In the genomic region with DNA sequence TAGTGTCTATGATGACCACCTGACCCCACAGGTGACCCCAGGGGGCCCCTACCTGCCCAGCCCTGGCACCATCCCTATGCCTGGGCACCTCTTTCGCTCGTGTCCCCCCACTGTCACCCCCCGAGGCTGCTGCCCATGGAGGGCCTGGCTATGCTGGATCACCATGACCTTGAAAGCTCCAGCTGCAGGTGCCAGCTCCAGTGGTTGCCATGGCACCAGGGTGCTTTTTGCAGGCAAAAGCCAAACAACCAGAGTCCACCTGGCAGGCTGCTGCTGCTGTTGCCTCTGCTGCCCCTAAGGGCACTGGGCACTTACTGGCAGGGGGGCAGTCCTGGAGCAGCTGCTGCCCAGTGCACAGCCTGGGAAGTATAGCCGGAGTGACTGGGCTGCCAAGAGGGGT, we compare ENCODE assay signal across 2 cellular contexts.
TF ChIP-seq lines count a peak whose summit lies in the region.

No MANE protein-coding gene starts in this region.

TF ChIP-seq in IMR-90, 13 proteins besides CTCF, POLR2A, EP300 and RAD21:
- no peak for TF ChIP-seq SMC3 (IDR thresholded peaks at IDR 0.05; ENCODE audit: low read depth, low read length)
- no peak for TF ChIP-seq RCOR1 (IDR thresholded peaks at IDR 0.05; ENCODE audit: insufficient replicate concordance, low read length)
- TF ChIP-seq, protein P1, sequence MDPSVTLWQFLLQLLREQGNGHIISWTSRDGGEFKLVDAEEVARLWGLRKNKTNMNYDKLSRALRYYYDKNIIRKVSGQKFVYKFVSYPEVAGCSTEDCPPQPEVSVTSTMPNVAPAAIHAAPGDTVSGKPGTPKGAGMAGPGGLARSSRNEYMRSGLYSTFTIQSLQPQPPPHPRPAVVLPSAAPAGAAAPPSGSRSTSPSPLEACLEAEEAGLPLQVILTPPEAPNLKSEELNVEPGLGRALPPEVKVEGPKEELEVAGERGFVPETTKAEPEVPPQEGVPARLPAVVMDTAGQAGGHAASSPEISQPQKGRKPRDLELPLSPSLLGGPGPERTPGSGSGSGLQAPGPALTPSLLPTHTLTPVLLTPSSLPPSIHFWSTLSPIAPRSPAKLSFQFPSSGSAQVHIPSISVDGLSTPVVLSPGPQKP (IDR thresholded peaks at IDR 0.05; ENCODE audit: borderline replicate concordance, low read depth, low read length), result no peak
- TF ChIP-seq BHLHE40 (IDR thresholded peaks at IDR 0.05; ENCODE audit: low read depth, low read length), result no peak
- no peak for TF ChIP-seq MAZ (IDR thresholded peaks at IDR 0.05; ENCODE audit: borderline replicate concordance, low read depth, low read length)
- no peak for TF ChIP-seq CHD1 (IDR thresholded peaks at IDR 0.05; ENCODE audit: low read depth, low read length)
- no peak for TF ChIP-seq NFE2L2 (IDR thresholded peaks at IDR 0.05; ENCODE audit: low read depth, low read length)
- no peak for TF ChIP-seq FOS (IDR thresholded peaks at IDR 0.05; ENCODE audit: low read depth, low read length)
- no peak for TF ChIP-seq MAFK (IDR thresholded peaks at IDR 0.05; ENCODE audit: low read depth, low read length)
- no peak for TF ChIP-seq MXI1 (IDR thresholded peaks at IDR 0.05; ENCODE audit: borderline replicate concordance, low read depth, low read length)
- TF ChIP-seq, protein P2, sequence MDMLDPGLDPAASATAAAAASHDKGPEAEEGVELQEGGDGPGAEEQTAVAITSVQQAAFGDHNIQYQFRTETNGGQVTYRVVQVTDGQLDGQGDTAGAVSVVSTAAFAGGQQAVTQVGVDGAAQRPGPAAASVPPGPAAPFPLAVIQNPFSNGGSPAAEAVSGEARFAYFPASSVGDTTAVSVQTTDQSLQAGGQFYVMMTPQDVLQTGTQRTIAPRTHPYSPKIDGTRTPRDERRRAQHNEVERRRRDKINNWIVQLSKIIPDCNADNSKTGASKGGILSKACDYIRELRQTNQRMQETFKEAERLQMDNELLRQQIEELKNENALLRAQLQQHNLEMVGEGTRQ (IDR thresholded peaks at IDR 0.05; ENCODE audit: low read depth, low read length), result no peak
- TF ChIP-seq CEBPB (IDR thresholded peaks at IDR 0.05; ENCODE audit: low read depth, low read length), result no peak

TF ChIP-seq in liver, 16 proteins besides CTCF, POLR2A, EP300 and RAD21:
- peak; percentile 98 to 99 for TF ChIP-seq HNF4A (conservative IDR thresholded peaks at IDR 0.05)
- TF ChIP-seq, protein P3, sequence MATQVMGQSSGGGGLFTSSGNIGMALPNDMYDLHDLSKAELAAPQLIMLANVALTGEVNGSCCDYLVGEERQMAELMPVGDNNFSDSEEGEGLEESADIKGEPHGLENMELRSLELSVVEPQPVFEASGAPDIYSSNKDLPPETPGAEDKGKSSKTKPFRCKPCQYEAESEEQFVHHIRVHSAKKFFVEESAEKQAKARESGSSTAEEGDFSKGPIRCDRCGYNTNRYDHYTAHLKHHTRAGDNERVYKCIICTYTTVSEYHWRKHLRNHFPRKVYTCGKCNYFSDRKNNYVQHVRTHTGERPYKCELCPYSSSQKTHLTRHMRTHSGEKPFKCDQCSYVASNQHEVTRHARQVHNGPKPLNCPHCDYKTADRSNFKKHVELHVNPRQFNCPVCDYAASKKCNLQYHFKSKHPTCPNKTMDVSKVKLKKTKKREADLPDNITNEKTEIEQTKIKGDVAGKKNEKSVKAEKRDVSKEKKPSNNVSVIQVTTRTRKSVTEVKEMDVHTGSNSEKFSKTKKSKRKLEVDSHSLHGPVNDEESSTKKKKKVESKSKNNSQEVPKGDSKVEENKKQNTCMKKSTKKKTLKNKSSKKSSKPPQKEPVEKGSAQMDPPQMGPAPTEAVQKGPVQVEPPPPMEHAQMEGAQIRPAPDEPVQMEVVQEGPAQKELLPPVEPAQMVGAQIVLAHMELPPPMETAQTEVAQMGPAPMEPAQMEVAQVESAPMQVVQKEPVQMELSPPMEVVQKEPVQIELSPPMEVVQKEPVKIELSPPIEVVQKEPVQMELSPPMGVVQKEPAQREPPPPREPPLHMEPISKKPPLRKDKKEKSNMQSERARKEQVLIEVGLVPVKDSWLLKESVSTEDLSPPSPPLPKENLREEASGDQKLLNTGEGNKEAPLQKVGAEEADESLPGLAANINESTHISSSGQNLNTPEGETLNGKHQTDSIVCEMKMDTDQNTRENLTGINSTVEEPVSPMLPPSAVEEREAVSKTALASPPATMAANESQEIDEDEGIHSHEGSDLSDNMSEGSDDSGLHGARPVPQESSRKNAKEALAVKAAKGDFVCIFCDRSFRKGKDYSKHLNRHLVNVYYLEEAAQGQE (IDR thresholded peaks at IDR 0.05), result peak; percentile 79
- peak; percentile 91 for TF ChIP-seq HNF4G (IDR thresholded peaks at IDR 0.05)
- no peak for TF ChIP-seq EGR1 (IDR thresholded peaks at IDR 0.05; ENCODE audit: low read depth in 2 of 2)
- TF ChIP-seq YY1 (IDR thresholded peaks at IDR 0.05), result peak; percentile 72
- TF ChIP-seq, protein P4, sequence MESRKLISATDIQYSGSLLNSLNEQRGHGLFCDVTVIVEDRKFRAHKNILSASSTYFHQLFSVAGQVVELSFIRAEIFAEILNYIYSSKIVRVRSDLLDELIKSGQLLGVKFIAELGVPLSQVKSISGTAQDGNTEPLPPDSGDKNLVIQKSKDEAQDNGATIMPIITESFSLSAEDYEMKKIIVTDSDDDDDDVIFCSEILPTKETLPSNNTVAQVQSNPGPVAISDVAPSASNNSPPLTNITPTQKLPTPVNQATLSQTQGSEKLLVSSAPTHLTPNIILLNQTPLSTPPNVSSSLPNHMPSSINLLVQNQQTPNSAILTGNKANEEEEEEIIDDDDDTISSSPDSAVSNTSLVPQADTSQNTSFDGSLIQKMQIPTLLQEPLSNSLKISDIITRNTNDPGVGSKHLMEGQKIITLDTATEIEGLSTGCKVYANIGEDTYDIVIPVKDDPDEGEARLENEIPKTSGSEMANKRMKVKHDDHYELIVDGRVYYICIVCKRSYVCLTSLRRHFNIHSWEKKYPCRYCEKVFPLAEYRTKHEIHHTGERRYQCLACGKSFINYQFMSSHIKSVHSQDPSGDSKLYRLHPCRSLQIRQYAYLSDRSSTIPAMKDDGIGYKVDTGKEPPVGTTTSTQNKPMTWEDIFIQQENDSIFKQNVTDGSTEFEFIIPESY (IDR thresholded peaks at IDR 0.05), result no peak
- TF ChIP-seq RXRA (IDR thresholded peaks at IDR 0.05), result peak; percentile 97 to 98
- TF ChIP-seq, protein P5, sequence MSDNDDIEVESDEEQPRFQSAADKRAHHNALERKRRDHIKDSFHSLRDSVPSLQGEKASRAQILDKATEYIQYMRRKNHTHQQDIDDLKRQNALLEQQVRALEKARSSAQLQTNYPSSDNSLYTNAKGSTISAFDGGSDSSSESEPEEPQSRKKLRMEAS (IDR thresholded peaks at IDR 0.05), result peak; percentile 80
- TF ChIP-seq JUND (IDR thresholded peaks at IDR 0.05), result peak; percentile 50 to 88
- TF ChIP-seq GABPA (IDR thresholded peaks at IDR 0.05 in 1 of 2, conservative IDR thresholded peaks at IDR 0.05 in 1 of 2), result peak in 1 of 2 donors; percentile 56
- peak; percentile 68 for TF ChIP-seq NR2F2 (IDR thresholded peaks at IDR 0.05)
- peak; percentile 69 for TF ChIP-seq FOXA2 (IDR thresholded peaks at IDR 0.05)
- TF ChIP-seq TAF1 (conservative IDR thresholded peaks at IDR 0.05), result peak; percentile 43
- peak; percentile 96 for TF ChIP-seq SP1 (IDR thresholded peaks at IDR 0.05)
- TF ChIP-seq FOXA1 (IDR thresholded peaks at IDR 0.05), result no peak
- TF ChIP-seq, protein P6, sequence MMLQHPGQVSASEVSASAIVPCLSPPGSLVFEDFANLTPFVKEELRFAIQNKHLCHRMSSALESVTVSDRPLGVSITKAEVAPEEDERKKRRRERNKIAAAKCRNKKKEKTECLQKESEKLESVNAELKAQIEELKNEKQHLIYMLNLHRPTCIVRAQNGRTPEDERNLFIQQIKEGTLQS (IDR thresholded peaks at IDR 0.05), result peak; percentile 45
